ENCODE assay signal across 8 cellular contexts in genomic region chr2:241617431-241618154, GRCh38. TPM values are rescaled to one million over a fixed set of nuclear protein-coding genes. Genes with fewer than 3 reads are reported as not detected.
DNase-seq lines count a peak whose midpoint lies in the region; ATAC-seq and TF ChIP-seq lines count a peak whose summit lies in the region.

No MANE protein-coding gene starts in this region.

- WGBS in psoas muscle, 3 donors = 39 to 46% (median 42%) methylated on average over 15 of the region's 15 CpGs

- CTCF ChIA-PET in T-cell (lab: Charles Lee) = no interaction called here

- peak overlapping the region; percentile 58 for H3K9ac ChIP-seq in DND-41 (ENCODE audit: low read depth, low read length)

- peaks cover 44% of the 10 kb centered on the region for H3K36me3 ChIP-seq in DND-41 (ENCODE audit: insufficient read depth, low read length)
- peaks cover 0 to 5% of the 10 kb centered on the region in 2 donors for H3K36me3 ChIP-seq in psoas muscle (ENCODE audit: insufficient read depth in 1 of 2, low read depth in 1 of 2)

- no peaks in the 10 kb centered on the region for H3K9me3 ChIP-seq in DND-41 (ENCODE audit: insufficient read depth, low read length, severe bottlenecking)
- no peaks in the 10 kb centered on the region for H3K9me3 ChIP-seq in psoas muscle

- H3K4me3 ChIP-seq in DND-41 (ENCODE audit: low read depth in 1 of 2, low read length in 2 of 2) = peak overlapping the region; percentile 11 to 64; a peak in 3 of 4 replicates
- peak overlapping the region; percentile 60 for H3K4me3 ChIP-seq in psoas muscle

- peak overlapping the region; percentile 81 for H2AFZ ChIP-seq in DND-41 (ENCODE audit: low read depth, low read length)

- ATAC-seq in DND-41 (ENCODE audit: insufficient read depth, low read depth) (peak; percentile 81), HG02678 (IDR thresholded peaks at IDR 0.05; ENCODE audit: unreplicated experiment) (peak; percentile 56), T-cell (replicated peaks in 1 of 4) (peak; percentile 82 to 88 (median 84)), psoas muscle (peak; percentile 60 to 81 (median 71)), GM18520 (IDR thresholded peaks at IDR 0.05; ENCODE audit: unreplicated experiment) (no peak)

- H3K27ac ChIP-seq in DND-41 (ENCODE audit: low read length) (peak overlapping the region; percentile 82), psoas muscle (peak overlapping the region; percentile 72)

- DNase-seq in DND-41 (peak; percentile 44), T-cell (peak in 10 of 34 experiments; percentile 18 to 49 (median 30)), endothelial cell (ENCODE audit: low spot score) (no peak), psoas muscle (peak; percentile 37 to 71), SKM-1 (lab: John Stamatoyannopoulos, UW; ENCODE audit: unreplicated experiment) (no peak), KG1 (lab: John Stamatoyannopoulos, UW) (no peak)

- no peaks in the 10 kb centered on the region for H3K27me3 ChIP-seq in DND-41 (ENCODE audit: insufficient read depth, low read length, poor library complexity)
- no peaks in the 10 kb centered on the region for H3K27me3 ChIP-seq in psoas muscle (ENCODE audit: insufficient read depth in 3 of 3, low read length in 2 of 3)

- intact Hi-C loops in psoas muscle (cut with DNase I) = no loop called here

- peak overlapping the region; percentile 79 to 86 (median 86) for H3K4me3 Mint-ChIP-seq in T-cell
- H3K4me3 Mint-ChIP-seq in endothelial cell (ENCODE audit: unreplicated experiment) = peak overlapping the region; percentile 49

- H3K4me1 Mint-ChIP-seq in T-cell (peaks cover 31 to 52% (median 35%) of the 10 kb centered on the region in 3 donors), endothelial cell (ENCODE audit: unreplicated experiment) (peaks cover 13% of the 10 kb centered on the region)

- peaks cover 11% of the 10 kb centered on the region for H3K36me3 Mint-ChIP-seq in T-cell
- peaks cover 19% of the 10 kb centered on the region for H3K36me3 Mint-ChIP-seq in endothelial cell (ENCODE audit: low read depth, unreplicated experiment)

- peaks cover 21% of the 10 kb centered on the region for H4K20me1 ChIP-seq in DND-41 (ENCODE audit: insufficient read depth, low read length)

- H3K27me3 Mint-ChIP-seq in T-cell (no peaks in the 10 kb centered on the region), endothelial cell (ENCODE audit: unreplicated experiment) (peaks cover 7% of the 10 kb centered on the region)

- peak overlapping the region; percentile 95 for H3K27ac Mint-ChIP-seq in T-cell
- H3K27ac Mint-ChIP-seq in endothelial cell (ENCODE audit: unreplicated experiment) = peak overlapping the region; percentile 93

- no peaks in the 10 kb centered on the region for H3K9me3 Mint-ChIP-seq in T-cell
- no peaks in the 10 kb centered on the region for H3K9me3 Mint-ChIP-seq in endothelial cell (ENCODE audit: unreplicated experiment)

- POLR2A ChIA-PET in T-cell (lab: Charles Lee) = interaction anchor here in 1 of 2 donors (1.3 kb wide), 1 partner anchor 20 kb away, joined by 4 read pairs; the partner anchor contains the start of gene ATG4B

- H3K79me2 ChIP-seq in DND-41 (ENCODE audit: insufficient read depth, low read length) = peaks cover 68% of the 10 kb centered on the region

- TF ChIP-seq CTCF in DND-41 (IDR thresholded peaks at IDR 0.05; ENCODE audit: borderline replicate concordance, extremely low read depth, low read length, poor library complexity, severe bottlenecking) (no peak), endothelial cell (IDR thresholded peaks at IDR 0.05; ENCODE audit: unreplicated experiment) (no peak), psoas muscle (IDR thresholded peaks at IDR 0.05) (no peak)

- H3K4me2 ChIP-seq in DND-41 (ENCODE audit: insufficient read depth, low read length) = peak overlapping the region; percentile 83

- H3K4me1 ChIP-seq in DND-41 (ENCODE audit: insufficient read depth, low read length) (peaks cover 27% of the 10 kb centered on the region), psoas muscle (peaks cover 30% of the 10 kb centered on the region)

RNA-seq across cellular contexts. Expression of gene THAP4, which starts 19.4 kb away (rescaled TPM):
- total RNA-seq in T-cell (10 to 100 TPM; 27.3 to 34.5 (median 29.7) TPM), endothelial cell (ENCODE audit: unreplicated experiment) (42.5 TPM), psoas muscle (10 to 100 TPM; 64.9 to 96.7 (median 79.4) TPM)
- 100 to 1,000 TPM in 1 of 3 donors, 10 to 100 TPM in 2; 86.6 to 133 (median 93.1) TPM for polyA plus RNA-seq in psoas muscle

RNA-seq across cellular contexts. Expression of gene ATG4B, which starts 19.9 kb away (rescaled TPM):
- total RNA-seq in T-cell (100 to 1,000 TPM in 4 of 5 donors, 10 to 100 TPM in 1; 98.4 to 127 (median 108) TPM), endothelial cell (ENCODE audit: unreplicated experiment) (124 TPM), psoas muscle (10 to 100 TPM; 33.7 to 51.3 (median 37.3) TPM)
- 10 to 100 TPM; 40.0 to 48.3 (median 40.8) TPM for polyA plus RNA-seq in psoas muscle

RNA-seq across cellular contexts. Expression of gene BOK, which starts 59.0 kb away (rescaled TPM):
- total RNA-seq in T-cell (under 1 TPM in 3 of 5 donors, not detected in 2; 0.20 to 0.89 (median 0.35) TPM), endothelial cell (ENCODE audit: unreplicated experiment) (110 TPM), psoas muscle (1 to 10 TPM; 1.3 to 3.9 (median 3.2) TPM)
- 10 to 100 TPM in 1 of 3 donors, 1 to 10 TPM in 2; 1.3 to 12.8 (median 3.9) TPM for polyA plus RNA-seq in psoas muscle

Comparison
In these comparisons a context has a peak if more than half of its experiments do, and no peak if none do; other contexts are left out.
1. DNase-seq: peak in DND-41 (single experiment) and psoas muscle (2 of 2); none in endothelial cell (single experiment), SKM-1 (single experiment) and KG1 (single experiment).
2. RNA of gene BOK, which starts 59.0 kb away (total RNA-seq): 110 TPM in endothelial cell (single experiment); 1.3 to 3.9 TPM in psoas muscle and 0.20 to 0.89 TPM in T-cell; every median in the first group is over 10 times any median in the second.